In genomic region chr1:20373764-20374163, GRCh38 we compare ENCODE assay signal across 10 cellular contexts.
"Had no signal": no experiment of that assay in that cellular context is flagged by ENCODE, and none has a peak within 500 bp of the region (broad histone marks: within the 10 kb centered on the region; RNA-seq: fewer than 3 reads in every experiment).

No MANE protein-coding gene starts in this region.

- DNase-seq: activated CD4-positive, alpha-beta T cell treated with anti-CD3 and anti-CD28 coated beads, Interleukin-2, amount 10 ng/mL, durations not matched to agents 7 days and 5 days; activated CD4-positive, CD25-positive, alpha-beta regulatory T cell; activated CD8-positive, alpha-beta memory T cell treated with anti-CD3 and anti-CD28 coated beads for 24 hours; activated naive CD4-positive, alpha-beta T cell treated with anti-CD3 and anti-CD28 coated beads for 36 hours; endodermal cell; erythroblast; kidney glomerular epithelial cell; pancreas; retina; thyroid gland had no signal
